Comparison of ENCODE assay signal across 20 cellular contexts in genomic region chr22:46618667-46619066, GRCh38. TPM values are rescaled to one million over a fixed set of nuclear protein-coding genes. Genes with fewer than 3 reads are reported as not detected.
DNase-seq lines count a peak whose midpoint lies in the region; ATAC-seq and TF ChIP-seq lines count a peak whose summit lies in the region.
"Had no signal": no experiment of that assay in that cellular context is flagged by ENCODE, and none has a peak within 500 bp of the region (broad histone marks: within the 10 kb centered on the region; RNA-seq: fewer than 3 reads in every experiment).

No MANE protein-coding gene starts in this region.

- H2AK5ac ChIP-seq in neuronal stem cell (ENCODE audit: low read depth, low read length), result peak overlapping the region; percentile 1

- H3K4me3 ChIP-seq in left ventricle myocardium inferior (no peak overlapping the region), neuronal stem cell (ENCODE audit: low read length in 2 of 2) (no peak overlapping the region), upper lobe of right lung (no peak overlapping the region), SJCRH30 (no peak overlapping the region)
- H3K4me3 ChIP-seq: breast epithelium, K562, skin epidermis, vagina had no signal

- H3K4me2 ChIP-seq in neuronal stem cell (ENCODE audit: insufficient read depth, low read length, poor library complexity, severe bottlenecking), result no peak overlapping the region

- ATAC-seq in Right ventricle myocardium inferior (peak; percentile 58), upper lobe of right lung (peak; percentile 76), HG03521 (IDR thresholded peaks at IDR 0.05; ENCODE audit: unreplicated experiment) (no peak)
- ATAC-seq: activated CD4-positive, alpha-beta T cell treated with anti-CD3 and anti-CD28 coated beads for 36 hours; activated T-helper 17 cell treated with anti-CD3 and anti-CD28 coated beads, Interleukin-2, amount 50 U/mL, for 72 hours; K562; stimulated activated naive CD8-positive, alpha-beta T cell treated with anti-CD3 and anti-CD28 coated beads, Interleukin-15, amount 100 ng/mL, for 72 hours had no signal

- no peak overlapping the region for H2BK12ac ChIP-seq in neuronal stem cell (ENCODE audit: low read length)

- DNase-seq in Right ventricle myocardium inferior (ENCODE audit: missing footprints), result peak; percentile 82
- no peak for DNase-seq in cardiac septum (ENCODE audit: low spot score)
- DNase-seq in left ventricle myocardium inferior, result peak; percentile 60
- DNase-seq in neuronal stem cell (ENCODE audit: low spot score), result no peak
- DNase-seq in upper lobe of right lung, result peak; percentile 84
- DNase-seq in SJCRH30, result no peak
- no peak for DNase-seq in activated T-cell treated with anti-CD3 and anti-CD28 coated beads, Interleukin-2, amount 50 U/mL, for 48 hours
- DNase-seq: activated CD4-positive, alpha-beta T cell treated with anti-CD3 and anti-CD28 coated beads for 36 hours; erythroblast; NCI-H1930; NCI-H345; stimulated activated CD4-positive, alpha-beta T cell treated with anti-CD3 and anti-CD28 coated beads, Interleukin-2, amount 100 ng/mL, for 48 hours; stimulated activated naive CD8-positive, alpha-beta T cell treated with anti-CD3 and anti-CD28 coated beads, Interleukin-15, amount 100 ng/mL, for 72 hours had no signal

- peak overlapping the region; percentile 87 for H3K27ac ChIP-seq in left ventricle myocardium inferior (replicated peaks)
- no peak overlapping the region for H3K27ac ChIP-seq in neuronal stem cell (replicated peaks; ENCODE audit: low read length)
- H3K27ac ChIP-seq in upper lobe of right lung, result no peak overlapping the region
- no peak overlapping the region for H3K27ac ChIP-seq in SJCRH30
- H3K27ac ChIP-seq: C4-2B had no signal

- no peak overlapping the region for H4K91ac ChIP-seq in neuronal stem cell (ENCODE audit: low read depth, low read length, poor library complexity)

- H2BK5ac ChIP-seq in neuronal stem cell (ENCODE audit: low read length), result no peak overlapping the region

- peak overlapping the region; percentile 10 for H3K14ac ChIP-seq in neuronal stem cell (ENCODE audit: low read length)

- H3K9me3 ChIP-seq in left ventricle myocardium inferior (replicated peaks), result no peaks in the 10 kb centered on the region
- no peaks in the 10 kb centered on the region for H3K9me3 ChIP-seq in neuronal stem cell (replicated peaks in 1 of 2; ENCODE audit: control insufficient read depth in 2 of 2, insufficient read depth in 1 of 2, low read depth in 1 of 2, low read length in 2 of 2)
- no peaks in the 10 kb centered on the region for H3K9me3 ChIP-seq in upper lobe of right lung
- no peaks in the 10 kb centered on the region for H3K9me3 ChIP-seq in SJCRH30 (replicated peaks)
- H3K9me3 ChIP-seq: breast epithelium, vagina had no signal

- TF ChIP-seq CTCF in left ventricle myocardium inferior (IDR thresholded peaks at IDR 0.05; ENCODE audit: borderline replicate concordance), result no peak
- TF ChIP-seq CTCF in upper lobe of right lung (IDR thresholded peaks at IDR 0.05), result no peak

- H3K36me3 ChIP-seq in left ventricle myocardium inferior, result no peaks in the 10 kb centered on the region
- H3K36me3 ChIP-seq in neuronal stem cell (replicated peaks in 1 of 2; ENCODE audit: control insufficient read depth in 2 of 2, insufficient read depth in 2 of 2, low read length in 2 of 2), result no peaks in the 10 kb centered on the region
- H3K36me3 ChIP-seq in upper lobe of right lung, result no peaks in the 10 kb centered on the region
- no peaks in the 10 kb centered on the region for H3K36me3 ChIP-seq in SJCRH30
- H3K36me3 ChIP-seq: breast epithelium, vagina had no signal

- no CpG with 5 or more reads among the region's 19 CpGs for WGBS in neuronal stem cell (ENCODE audit: extremely low coverage in 2 of 2, insufficient read length in 2 of 2, insufficient replicate concordance in 1 of 2), 2 donors

- peaks cover 75% of the 10 kb centered on the region for H3K4me1 ChIP-seq in left ventricle myocardium inferior
- peaks cover 14 to 17% of the 10 kb centered on the region in 2 donors for H3K4me1 ChIP-seq in neuronal stem cell (ENCODE audit: control insufficient read depth in 2 of 2, insufficient read depth in 1 of 2, low read depth in 1 of 2, low read length in 2 of 2)
- H3K4me1 ChIP-seq in upper lobe of right lung, result peaks cover 17% of the 10 kb centered on the region
- H3K4me1 ChIP-seq in SJCRH30, result peaks cover 23% of the 10 kb centered on the region

- peak overlapping the region; percentile 67 for H3K18ac ChIP-seq in neuronal stem cell (ENCODE audit: low read length)

- peak overlapping the region; percentile 54 for H2BK15ac ChIP-seq in neuronal stem cell (ENCODE audit: low read length)

- no peak overlapping the region for H2AFZ ChIP-seq in neuronal stem cell (ENCODE audit: low read length)

- H3K4ac ChIP-seq in neuronal stem cell (ENCODE audit: low read length), result peak overlapping the region; percentile 37

- H3K23ac ChIP-seq in neuronal stem cell (ENCODE audit: low read depth, low read length, poor library complexity), result peak overlapping the region; percentile 34

- H3K27me3 ChIP-seq in left ventricle myocardium inferior (ENCODE audit: low read depth), result no peaks in the 10 kb centered on the region
- H3K27me3 ChIP-seq in neuronal stem cell (ENCODE audit: control insufficient read depth in 3 of 3, insufficient read depth in 3 of 3, low read depth in 1 of 3, low read length in 3 of 3), result no peaks in the 10 kb centered on the region
- no peaks in the 10 kb centered on the region for H3K27me3 ChIP-seq in upper lobe of right lung
- H3K27me3 ChIP-seq in SJCRH30, result no peaks in the 10 kb centered on the region
- H3K27me3 ChIP-seq: breast epithelium, vagina had no signal

- no peak overlapping the region for H2BK120ac ChIP-seq in neuronal stem cell (ENCODE audit: low read depth, low read length)

- H3K9ac ChIP-seq in neuronal stem cell (ENCODE audit: low read depth, low read length, poor library complexity), result peak overlapping the region; percentile 67

- H4K8ac ChIP-seq in neuronal stem cell (ENCODE audit: low read depth, low read length), result no peak overlapping the region

- peaks cover 5% of the 10 kb centered on the region for H3K79me1 ChIP-seq in neuronal stem cell (ENCODE audit: low read depth, low read length)

- intact Hi-C loops in Right ventricle myocardium inferior (cut with DNase I), result no loop called here
- intact Hi-C loops in cardiac septum (cut with DNase I), result no loop called here
- intact Hi-C loops in left ventricle myocardium inferior (cut with micrococcal nuclease), result no loop called here
- intact Hi-C loops in upper lobe of right lung (cut with DNase I), result no loop called here

RNA-seq across cellular contexts. Expression of gene GRAMD4, which starts 1.5 kb away (rescaled TPM):
- total RNA-seq in Right ventricle myocardium inferior (80.0 TPM), cardiac septum (64.8 TPM), left ventricle myocardium inferior (77.6 TPM), upper lobe of right lung (71.4 TPM)
- 13.1 TPM for polyA plus RNA-seq in neuronal stem cell (2013, experiment 1 of 2)
- 11.3 TPM for polyA plus RNA-seq in neuronal stem cell (2013, experiment 2 of 2)
- total RNA-seq in SJCRH30 (2014; rRNA removed; shearing (Covaris generic)), result 8.6 and 8.8 TPM in 2 replicates

Comparison
In these comparisons a context has a peak if more than half of its experiments do, and no peak if none do; other contexts are left out.
1. DNase-seq: peak in Right ventricle myocardium inferior (single experiment), left ventricle myocardium inferior (single experiment) and upper lobe of right lung (single experiment); none in cardiac septum (single experiment), neuronal stem cell (single experiment), SJCRH30 (0 of 2) and activated T-cell treated with anti-CD3 and anti-CD28 coated beads, Interleukin-2, amount 50 U/mL, for 48 hours (0 of 2).